Comparison of ENCODE assay signal across 8 cellular contexts in genomic region chr12:54324617-54325441, GRCh38. TPM values are rescaled to one million over a fixed set of nuclear protein-coding genes. Genes with fewer than 3 reads are reported as not detected.
DNase-seq lines count a peak whose midpoint lies in the region; ATAC-seq and TF ChIP-seq lines count a peak whose summit lies in the region.

COPZ1 (plus strand) TSS chr12:54325131; CDS start chr12:54325164, 33 bp downstream.

- H3K36me3 ChIP-seq in lung (ENCODE audit: control insufficient read depth in 2 of 2, insufficient read depth in 2 of 2, low read length in 2 of 2): no peaks in the 10 kb centered on the region

- no peaks in the 10 kb centered on the region for H3K9me3 ChIP-seq in lung (ENCODE audit: control insufficient read depth in 2 of 2, insufficient read depth in 1 of 2, low read length in 1 of 2)

- no peaks in the 10 kb centered on the region for H3K27me3 ChIP-seq in lung (ENCODE audit: control insufficient read depth, insufficient read depth)

- H3K27ac ChIP-seq in lung (ENCODE audit: low read depth in 1 of 2, low read length in 1 of 2): peak within 1 kb of the TSS; percentile 77 to 93

- H3K4me1 ChIP-seq in lung (ENCODE audit: control insufficient read depth in 2 of 2, insufficient read depth in 2 of 2, low read length in 2 of 2): peaks cover 0 to 5% of the 10 kb centered on the region in 2 donors

- ATAC-seq in GM19468 (IDR thresholded peaks at IDR 0.05; ENCODE audit: extremely low read depth, unreplicated experiment): peak; percentile 95
- peak; percentile 96 for ATAC-seq in lung (ENCODE audit: insufficient read depth, low FRiP score)

- peak; percentile 99 for DNase-seq in COLO829 (ENCODE audit: low spot score)
- DNase-seq in HS-5 (ENCODE audit: low read depth): peak; percentile 99
- peak; percentile 73 for DNase-seq in NK-92 (lab: John Stamatoyannopoulos, UW; ENCODE audit: unreplicated experiment)
- peak; percentile 83 to 89 for DNase-seq in activated CD8-positive, alpha-beta memory T cell treated with anti-CD3 and anti-CD28 coated beads for 1 hour (ENCODE audit: extremely low read depth in 1 of 2, low read depth in 1 of 2)
- DNase-seq in effector CD8-positive, alpha-beta T cell (lab: John Stamatoyannopoulos, UW): peak; percentile 91
- peak; percentile 97 for DNase-seq in lung (ENCODE audit: low spot score)
- peak; percentile 66 to 88 (median 87) for DNase-seq in stimulated activated CD4-positive, alpha-beta T cell treated with anti-CD3 and anti-CD28 coated beads, TNF-alpha, amount 100 ng/mL, for 4 hours (ENCODE audit: low read depth in 3 of 3)

- TF ChIP-seq CTCF in lung (IDR thresholded peaks at IDR 0.05; ENCODE audit: control extremely low read depth, extremely low read depth): peak; percentile 72

- WGBS in lung, 2 donors: 0 to 1% methylated on average over 34 of the region's 34 CpGs

- peak within 1 kb of the TSS; percentile 76 for H3K4me3 ChIP-seq in lung

RNA-seq across cellular contexts. Expression of gene COPZ1, which starts in this region (rescaled TPM):
- total RNA-seq in lung: 100 to 1,000 TPM; 127 to 163 TPM
- polyA plus RNA-seq in lung: 100 to 1,000 TPM in 1 of 2 donors, 10 to 100 TPM in 1; 98.8 to 145 TPM

Comparison
In these comparisons a context has a peak if more than half of its experiments do, and no peak if none do; other contexts are left out.
1. Peak in every context shown above with its lines: DNase-seq, ATAC-seq, H3K4me3 ChIP-seq and H3K27ac ChIP-seq.